9 cellular contexts compared by ENCODE assay signal in genomic region chr3:186953011-186953487, GRCh38. TPM values are rescaled to one million over a fixed set of nuclear protein-coding genes. Genes with fewer than 3 reads are reported as not detected.
DNase-seq lines count a peak whose midpoint lies in the region; ATAC-seq, FAIRE-seq and TF ChIP-seq lines count a peak whose summit lies in the region.
"Had no signal": no experiment of that assay in that cellular context is flagged by ENCODE, and none has a peak within 500 bp of the region (broad histone marks: within the 10 kb centered on the region; RNA-seq: fewer than 3 reads in every experiment).

No MANE protein-coding gene starts in this region.

- peaks cover 18% of the 10 kb centered on the region for H3K4me1 ChIP-seq in GM12878 (ENCODE audit: control insufficient read depth, insufficient read depth, low read length)
- H3K4me1 ChIP-seq: SJSA1 had no signal

- CTCF ChIA-PET in GM12878 (lab: Yijun Ruan, JAX), result interaction anchor here (1.1 kb wide), 1 partner anchor 160 kb away, joined by 3 read pairs; no protein-coding TSS in a partner anchor

- peak overlapping the region; percentile 4 for H3K27ac Mint-ChIP-seq in neural crest cell (ENCODE audit: unreplicated experiment)

- no peak overlapping the region for H3K9ac ChIP-seq in GM12878 (ENCODE audit: control insufficient read depth, insufficient read depth, low read length)

- TF ChIP-seq EP300 in GM12878 (IDR thresholded peaks at IDR 0.05; ENCODE audit: borderline replicate concordance in 1 of 2, control insufficient read depth in 1 of 2, low read depth in 2 of 2, low read length in 2 of 2), result no peak

- peak overlapping the region; percentile 60 for H3K27ac ChIP-seq in GM12878 (ENCODE audit: control insufficient read depth, insufficient read depth)
- H3K27ac ChIP-seq: SJSA1 had no signal

- peaks cover 0 to 1% of the 10 kb centered on the region in 2 experiments; a peak in 2 of 4 replicates for H3K36me3 ChIP-seq in GM12878 (ENCODE audit: control insufficient read depth in 2 of 2, insufficient read depth in 2 of 2, low read length in 1 of 2)
- H3K36me3 ChIP-seq: SJSA1 had no signal

- SMC1A ChIA-PET in GM12878 (lab: Charles Lee; ENCODE audit: uncharacterized antibody, unreplicated experiment), result interaction anchor here (0.7 to 1.1 kb wide), 3 partner anchors 8 to 37 kb away, joined by 3 to 4 read pairs (median 3); no protein-coding TSS in a partner anchor

- FAIRE-seq in GM12878 (lab: Jason Lieb, UNC), result peak; percentile 94

- peaks cover 12% of the 10 kb centered on the region for H3K36me3 Mint-ChIP-seq in neural crest cell (ENCODE audit: low read depth)

- peak; percentile 64 for DNase-seq in GM12865 (ENCODE audit: low read depth)
- peak; percentile 94 for DNase-seq in HT1080 (ENCODE audit: low read depth)
- DNase-seq in GM12878 (ENCODE audit: low read depth, low spot score), result no peak
- no peak for DNase-seq in neural crest cell (ENCODE audit: low read depth, low spot score)
- DNase-seq in NCI-H748 (lab: John Stamatoyannopoulos, UW; ENCODE audit: unreplicated experiment), result no peak
- no peak for DNase-seq in HK-2 (ENCODE audit: unreplicated experiment)

- H3K9me3 Mint-ChIP-seq in neural crest cell, result peaks cover 5% of the 10 kb centered on the region

- H2AFZ ChIP-seq in GM12878 (ENCODE audit: control insufficient read depth, low read depth, low read length), result no peak overlapping the region

- in situ Hi-C loops in GM12878 (cut with MboI), result no loop called here

- BruUV-seq in GM12878 (replicated peaks; lab: Mats Ljungman, UMichigan), result no TSS peak

- ATAC-seq in GM12878, result peak; percentile 67
- ATAC-seq in GM18498 (IDR thresholded peaks at IDR 0.05; ENCODE audit: unreplicated experiment), result no peak
- no peak for ATAC-seq in HG03469 (IDR thresholded peaks at IDR 0.05; ENCODE audit: unreplicated experiment)

- no peaks in the 10 kb centered on the region for H3K4me1 Mint-ChIP-seq in neural crest cell

- no peaks in the 10 kb centered on the region for H3K27me3 Mint-ChIP-seq in neural crest cell (ENCODE audit: low read depth)

- no peaks in the 10 kb centered on the region for H4K20me1 ChIP-seq in GM12878 (ENCODE audit: control insufficient read depth, insufficient read depth)

- no peaks in the 10 kb centered on the region for H3K27me3 ChIP-seq in GM12878 (replicated peaks in 1 of 2; ENCODE audit: control insufficient read depth in 2 of 2, insufficient read depth in 2 of 2, low read length in 1 of 2)
- H3K27me3 ChIP-seq: SJSA1 had no signal

- TF ChIP-seq RAD21 in GM12878 (IDR thresholded peaks at IDR 0.05; ENCODE audit: insufficient read depth, low read depth, low read length), result no peak

- RAD21 ChIA-PET in GM12878 (lab: Charles Lee; ENCODE audit: unreplicated experiment), result interaction anchor here (0.7 kb wide), 1 partner anchor 422 kb away, joined by 4 read pairs; no protein-coding TSS in a partner anchor

- peaks cover 27% of the 10 kb centered on the region for H3K79me2 ChIP-seq in GM12878 (ENCODE audit: control insufficient read depth, insufficient read depth, low read length)

- H3K4me3 ChIP-seq in GM12865 (ENCODE audit: low read depth, low read length) (no peak overlapping the region), GM12878 (no peak overlapping the region)
- H3K4me3 ChIP-seq: SJSA1 had no signal

- 36% methylated on average over 4 of the region's 4 CpGs for WGBS in GM12878 (ENCODE audit: insufficient coverage, insufficient replicate concordance, low lambda C conversion rate, missing lambda C conversion rate)

- peaks cover 8% of the 10 kb centered on the region; the same call in 2 of the 3 replicates for H3K9me3 ChIP-seq in GM12878 (replicated peaks; ENCODE audit: control insufficient read depth, insufficient read depth, low read length)
- H3K9me3 ChIP-seq: SJSA1 had no signal

- no peak for TF ChIP-seq POLR2A in GM12878 (IDR thresholded peaks at IDR 0.05; ENCODE audit: low read depth, low read length)

- H3K4me2 ChIP-seq in GM12878 (ENCODE audit: control insufficient read depth, insufficient read depth), result peak overlapping the region; percentile 72; the same call in 1 of the 2 replicates

- POLR2A ChIA-PET in GM12878 (lab: Charles Lee), result interaction anchor here (0.7 to 1.2 kb wide), 4 partner anchors 13 to 91 kb away, joined by 3 to 6 read pairs (median 4); no protein-coding TSS in a partner anchor

- intact Hi-C loops in GM12878 (cut with micrococcal nuclease; ENCODE audit: unreplicated experiment), result no loop called here

- H3K4me3 Mint-ChIP-seq in neural crest cell, result no peak overlapping the region

- no peak for TF ChIP-seq CTCF in GM12865 (IDR thresholded peaks at IDR 0.05; ENCODE audit: insufficient read depth, low read depth, low read length, missing control alignments)
- TF ChIP-seq CTCF in GM12878 (IDR thresholded peaks at IDR 0.05 in 2 of 3, conservative IDR thresholded peaks at IDR 0.05 in 1 of 3; ENCODE audit: control insufficient read depth in 2 of 3, extremely low read depth in 1 of 3, insufficient read depth in 1 of 3, low read depth in 3 of 3, low read length in 3 of 3), result no peak
- TF ChIP-seq CTCF in neural crest cell (conservative IDR thresholded peaks at IDR 0.05), result no peak

TF ChIP-seq in GM12878, 131 proteins besides CTCF, POLR2A, EP300 and RAD21 (continues in another document):
- no peak for TF ChIP-seq NR2C2 (IDR thresholded peaks at IDR 0.05; ENCODE audit: borderline replicate concordance, control insufficient read depth, insufficient read length, low read depth)
- TF ChIP-seq ETV6 (conservative IDR thresholded peaks at IDR 0.05 in 1 of 2, IDR thresholded peaks at IDR 0.05 in 1 of 2; ENCODE audit: borderline replicate concordance in 1 of 2, low read depth in 1 of 2), result peak in 1 of 2 experiments; percentile 92; a peak in 2 of 4 replicates
- TF ChIP-seq POLR2AphosphoS2 (IDR thresholded peaks at IDR 0.05; ENCODE audit: low read depth, low read length), result no peak
- TF ChIP-seq NBN (IDR thresholded peaks at IDR 0.05), result no peak
- peak; percentile 77 for TF ChIP-seq RUNX3 (IDR thresholded peaks at IDR 0.05; ENCODE audit: low read length)
- no peak for TF ChIP-seq MEF2B (IDR thresholded peaks at IDR 0.05; ENCODE audit: partially characterized antibody, poor library complexity, severe bottlenecking)
- peak; percentile 61 for TF ChIP-seq JUNB (IDR thresholded peaks at IDR 0.05)
- TF ChIP-seq LARP7 (IDR thresholded peaks at IDR 0.05), result no peak
- TF ChIP-seq CBFB (IDR thresholded peaks at IDR 0.05; ENCODE audit: low read depth), result no peak
- peak; percentile 61; the same call in 1 of the 2 replicates for TF ChIP-seq NFIC (IDR thresholded peaks at IDR 0.05; ENCODE audit: low read depth, low read length)
- TF ChIP-seq SPI1 (IDR thresholded peaks at IDR 0.05; ENCODE audit: borderline replicate concordance, insufficient read depth, low read depth, low read length), result peak; percentile 64
- no peak for TF ChIP-seq SREBF1 (IDR thresholded peaks at IDR 0.05; ENCODE audit: low read length)
- TF ChIP-seq, protein P1, sequence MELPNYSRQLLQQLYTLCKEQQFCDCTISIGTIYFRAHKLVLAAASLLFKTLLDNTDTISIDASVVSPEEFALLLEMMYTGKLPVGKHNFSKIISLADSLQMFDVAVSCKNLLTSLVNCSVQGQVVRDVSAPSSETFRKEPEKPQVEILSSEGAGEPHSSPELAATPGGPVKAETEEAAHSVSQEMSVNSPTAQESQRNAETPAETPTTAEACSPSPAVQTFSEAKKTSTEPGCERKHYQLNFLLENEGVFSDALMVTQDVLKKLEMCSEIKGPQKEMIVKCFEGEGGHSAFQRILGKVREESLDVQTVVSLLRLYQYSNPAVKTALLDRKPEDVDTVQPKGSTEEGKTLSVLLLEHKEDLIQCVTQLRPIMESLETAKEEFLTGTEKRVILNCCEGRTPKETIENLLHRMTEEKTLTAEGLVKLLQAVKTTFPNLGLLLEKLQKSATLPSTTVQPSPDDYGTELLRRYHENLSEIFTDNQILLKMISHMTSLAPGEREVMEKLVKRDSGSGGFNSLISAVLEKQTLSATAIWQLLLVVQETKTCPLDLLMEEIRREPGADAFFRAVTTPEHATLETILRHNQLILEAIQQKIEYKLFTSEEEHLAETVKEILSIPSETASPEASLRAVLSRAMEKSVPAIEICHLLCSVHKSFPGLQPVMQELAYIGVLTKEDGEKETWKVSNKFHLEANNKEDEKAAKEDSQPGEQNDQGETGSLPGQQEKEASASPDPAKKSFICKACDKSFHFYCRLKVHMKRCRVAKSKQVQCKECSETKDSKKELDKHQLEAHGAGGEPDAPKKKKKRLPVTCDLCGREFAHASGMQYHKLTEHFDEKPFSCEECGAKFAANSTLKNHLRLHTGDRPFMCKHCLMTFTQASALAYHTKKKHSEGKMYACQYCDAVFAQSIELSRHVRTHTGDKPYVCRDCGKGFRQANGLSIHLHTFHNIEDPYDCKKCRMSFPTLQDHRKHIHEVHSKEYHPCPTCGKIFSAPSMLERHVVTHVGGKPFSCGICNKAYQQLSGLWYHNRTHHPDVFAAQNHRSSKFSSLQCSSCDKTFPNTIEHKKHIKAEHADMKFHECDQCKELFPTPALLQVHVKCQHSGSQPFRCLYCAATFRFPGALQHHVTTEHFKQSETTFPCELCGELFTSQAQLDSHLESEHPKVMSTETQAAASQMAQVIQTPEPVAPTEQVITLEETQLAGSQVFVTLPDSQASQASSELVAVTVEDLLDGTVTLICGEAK (IDR thresholded peaks at IDR 0.05; ENCODE audit: borderline replicate concordance), result no peak

RNA-seq across cellular contexts. Expression of gene ST6GAL1, which starts 22.7 kb away (rescaled TPM):
- total RNA-seq in HT1080 (2014; rRNA removed; shearing (Covaris generic)), result 6.1 and 6.8 TPM in 2 replicates
- polyA plus RNA-seq in HT1080 (2015; cell fraction: cytosol; rRNA removed), result 7.7 and 7.9 TPM in 2 replicates
- polyA plus RNA-seq in HT1080 (2015; cell fraction: nucleus; rRNA removed), result 9.6 and 10.4 TPM in 2 replicates
- total RNA-seq in GM12878 (2013; cell fraction: nucleolus; rRNA removed), result 750 and 754 TPM in 2 replicates
- total RNA-seq in GM12878 (2014; rRNA removed) (139 and 147 TPM in 2 replicates), GM12878 (2014; rRNA removed; fragmentation: Illumina TruSeq; extraction: Trizol) (158 and 169 TPM in 2 replicates), GM12878 (2021) (207 and 220 TPM in 2 replicates), neural crest cell (32.6 and 35.1 TPM in 2 replicates)
- 139 TPM for polyA plus RNA-seq in GM12878 (2011; ENCODE audit: low read depth)
- polyA plus RNA-seq in GM12878 (2011; rRNA removed) (190 and 214 TPM in 2 replicates), GM12878 (2014; fragmentation: Illumina TruSeq; extraction: Trizol) (248 and 268 TPM in 2 replicates), GM12878 (2014; fragmentation: Nextera tagmentation; extraction: Ambion mirVana) (10 to 100 TPM; 74.2 to 75.0 TPM), GM12878 (2014; rRNA removed) (163 and 174 TPM in 2 replicates), GM12878 (2016; fragmentation: Nextera tagmentation; extraction: Ambion mirVana) (100 to 1,000 TPM; 133 to 135 TPM)
- polyA plus RNA-seq in GM12878 (2011; cell fraction: cytosol; rRNA removed), result 169 and 192 TPM in 2 replicates
- polyA plus RNA-seq in GM12878 (2011; cell fraction: nucleus; rRNA removed), result 106 and 131 TPM in 2 replicates
- polyA plus RNA-seq in GM12878 (2012), result 141 and 183 TPM in 2 replicates
- 310 and 330 TPM in 2 replicates for polyA minus RNA-seq in GM12878 (2011; rRNA and poly(A)+ RNA removed)
- polyA minus RNA-seq in GM12878 (2011; cell fraction: cytosol; rRNA and poly(A)+ RNA removed), result 80.6 and 80.9 TPM in 2 replicates
- 116 and 151 TPM in 2 replicates for polyA minus RNA-seq in GM12878 (2011; cell fraction: nucleus; rRNA and poly(A)+ RNA removed)

Comparison
In these comparisons a context has a peak if more than half of its experiments do, and no peak if none do; other contexts are left out.
1. DNase-seq: peak in GM12865 (single experiment) and HT1080 (single experiment); none in GM12878 (single experiment), neural crest cell (single experiment), NCI-H748 (single experiment) and HK-2 (single experiment).